Comparison of ENCODE assay signal across 8 cellular contexts in genomic region chr2:95414015-95414594, GRCh38. TPM values are rescaled to one million over a fixed set of nuclear protein-coding genes. Genes with fewer than 3 reads are reported as not detected.
A peak's percentile ranks its signal among the peaks of the same experiment; 100 is the strongest.
DNase-seq lines count a peak whose midpoint lies in the region; ATAC-seq and TF ChIP-seq lines count a peak whose summit lies in the region.
"Not testable (repeated sequence)": the region's sequence is repeated elsewhere in the genome, so short reads cannot be mapped to it uniquely, and the experiment has no call there.

No MANE protein-coding gene starts in this region.

- H3K4me1 Mint-ChIP-seq in T-cell; activated naive CD8-positive, alpha-beta T cell treated with anti-CD3 and anti-CD28 coated beads for 36 hours; osteocyte (ENCODE audit: unreplicated experiment); type B pancreatic cell (ENCODE audit: unreplicated experiment): not testable (repeated sequence)

- H3K9me3 Mint-ChIP-seq in T-cell; activated naive CD8-positive, alpha-beta T cell treated with anti-CD3 and anti-CD28 coated beads for 36 hours; osteocyte (ENCODE audit: unreplicated experiment); type B pancreatic cell: not testable (repeated sequence)

- POLR2A ChIA-PET in T-cell (lab: Charles Lee): not testable (repeated sequence)

- ATAC-seq in HG02870 (IDR thresholded peaks at IDR 0.05; ENCODE audit: unreplicated experiment): peak; percentile 79
- ATAC-seq in T-cell (replicated peaks in 1 of 4): peak; percentile 70 to 82 (median 78)

- H3K27me3 Mint-ChIP-seq in T-cell; activated naive CD8-positive, alpha-beta T cell treated with anti-CD3 and anti-CD28 coated beads for 36 hours; osteocyte (ENCODE audit: unreplicated experiment); type B pancreatic cell: not testable (repeated sequence)

- not testable (repeated sequence) for H3K4me3 Mint-ChIP-seq in T-cell; activated naive CD8-positive, alpha-beta T cell treated with anti-CD3 and anti-CD28 coated beads for 36 hours; osteocyte (ENCODE audit: unreplicated experiment); type B pancreatic cell

- in situ Hi-C loops in GM13976 (cut with MboI; ENCODE audit: low sequenced_read_pairs, unreplicated experiment): not testable (repeated sequence)

- DNase-seq in GM13976 (ENCODE audit: low spot score) (peak; percentile 73), NCI-H1694 (lab: John Stamatoyannopoulos, UW) (peak; percentile 55), T-cell (peak in 29 of 34 experiments; percentile 17 to 62 (median 41)), glomerular visceral epithelial cell (ENCODE audit: extremely low spot score) (peak; percentile 87), osteocyte (ENCODE audit: extremely low spot score, unreplicated experiment) (peak; percentile 93), type B pancreatic cell (ENCODE audit: extremely low spot score, unreplicated experiment) (peak; percentile 85)
- DNase-seq in activated naive CD8-positive, alpha-beta T cell treated with anti-CD3 and anti-CD28 coated beads for 36 hours: peak; percentile 57

- not testable (repeated sequence) for H3K27ac Mint-ChIP-seq in T-cell; activated naive CD8-positive, alpha-beta T cell treated with anti-CD3 and anti-CD28 coated beads for 36 hours; osteocyte (ENCODE audit: unreplicated experiment)
- peak overlapping the region; percentile 7 for H3K27ac Mint-ChIP-seq in type B pancreatic cell

- CTCF ChIA-PET in T-cell (lab: Charles Lee): not testable (repeated sequence)

- TF ChIP-seq CTCF in GM13976 (IDR thresholded peaks at IDR 0.05; ENCODE audit: borderline replicate concordance, control extremely low read depth, extremely low read depth, insufficient read depth, missing control alignments) (peak; percentile 84), osteocyte (IDR thresholded peaks at IDR 0.05) (peak; percentile 89), type B pancreatic cell (conservative IDR thresholded peaks at IDR 0.05) (peak; percentile 88)

- H3K36me3 Mint-ChIP-seq in T-cell; activated naive CD8-positive, alpha-beta T cell treated with anti-CD3 and anti-CD28 coated beads for 36 hours; osteocyte (ENCODE audit: unreplicated experiment); type B pancreatic cell: not testable (repeated sequence)

RNA-seq across cellular contexts. Expression of gene FAHD2A, which starts 11.6 kb away (rescaled TPM):
- total RNA-seq in T-cell: 10 to 100 TPM; 26.4 to 34.9 (median 28.7) TPM
- total RNA-seq in activated naive CD8-positive, alpha-beta T cell treated with anti-CD3 and anti-CD28 coated beads for 36 hours: 10 to 100 TPM; 33.2 to 33.6 TPM
- 40.3 and 40.4 TPM in 2 replicates for total RNA-seq in osteocyte
- total RNA-seq in type B pancreatic cell (ENCODE audit: low replicate concordance): 23.4 and 39.2 TPM in 2 replicates

Comparison
In these comparisons a context has a peak if more than half of its experiments do, and no peak if none do; other contexts are left out.
1. Peak in every context shown above with its lines: DNase-seq and ATAC-seq.
2. DNase-seq: peak in every context shown above with its lines; median percentile 93 in osteocyte; 87 in glomerular visceral epithelial cell; 85 in type B pancreatic cell; 73 in GM13976; 57 in activated naive CD8-positive, alpha-beta T cell treated with anti-CD3 and anti-CD28 coated beads for 36 hours; 55 in NCI-H1694; 41 in T-cell.